1 cellular context compared by ENCODE assay signal in genomic region chr1:214590696-214591095, GRCh38.
TF ChIP-seq lines count a peak whose summit lies in the region.

No MANE protein-coding gene starts in this region.

TF ChIP-seq in GM12878, 131 proteins besides CTCF, POLR2A, EP300 and RAD21:
- TF ChIP-seq SMAD1 (IDR thresholded peaks at IDR 0.05; ENCODE audit: low read depth, partially characterized antibody) (no peak), NFYA (IDR thresholded peaks at IDR 0.05; ENCODE audit: borderline replicate concordance, low read depth, low read length) (no peak), BACH1 (IDR thresholded peaks at IDR 0.05; ENCODE audit: borderline replicate concordance) (no peak), SP1 (IDR thresholded peaks at IDR 0.05; ENCODE audit: low read depth, low read length) (no peak), NR2F1 (conservative IDR thresholded peaks at IDR 0.05) (no peak), PAX8 (IDR thresholded peaks at IDR 0.05) (no peak), KDM1A (IDR thresholded peaks at IDR 0.05; ENCODE audit: borderline replicate concordance) (no peak), GABPA (IDR thresholded peaks at IDR 0.05; ENCODE audit: low read depth) (no peak)
- TF ChIP-seq, protein P1, sequence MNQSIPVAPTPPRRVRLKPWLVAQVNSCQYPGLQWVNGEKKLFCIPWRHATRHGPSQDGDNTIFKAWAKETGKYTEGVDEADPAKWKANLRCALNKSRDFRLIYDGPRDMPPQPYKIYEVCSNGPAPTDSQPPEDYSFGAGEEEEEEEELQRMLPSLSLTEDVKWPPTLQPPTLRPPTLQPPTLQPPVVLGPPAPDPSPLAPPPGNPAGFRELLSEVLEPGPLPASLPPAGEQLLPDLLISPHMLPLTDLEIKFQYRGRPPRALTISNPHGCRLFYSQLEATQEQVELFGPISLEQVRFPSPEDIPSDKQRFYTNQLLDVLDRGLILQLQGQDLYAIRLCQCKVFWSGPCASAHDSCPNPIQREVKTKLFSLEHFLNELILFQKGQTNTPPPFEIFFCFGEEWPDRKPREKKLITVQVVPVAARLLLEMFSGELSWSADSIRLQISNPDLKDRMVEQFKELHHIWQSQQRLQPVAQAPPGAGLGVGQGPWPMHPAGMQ (IDR thresholded peaks at IDR 0.05; ENCODE audit: borderline replicate concordance), result no peak
- TF ChIP-seq, protein P2, sequence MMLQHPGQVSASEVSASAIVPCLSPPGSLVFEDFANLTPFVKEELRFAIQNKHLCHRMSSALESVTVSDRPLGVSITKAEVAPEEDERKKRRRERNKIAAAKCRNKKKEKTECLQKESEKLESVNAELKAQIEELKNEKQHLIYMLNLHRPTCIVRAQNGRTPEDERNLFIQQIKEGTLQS (IDR thresholded peaks at IDR 0.05; ENCODE audit: borderline replicate concordance, extremely low read depth, low read depth, low read length), result no peak
TF ChIP-seq in GM12878: peak in this region for 0.
